ENCODE assay signal across 1 cellular context in genomic region chr1:46616277-46617107, GRCh38.
TF ChIP-seq lines count a peak whose summit lies in the region.

MOB3C (minus strand) TSS chr1:46616811; CDS start chr1:46613321, 3,490 bp downstream.

TF ChIP-seq in GM12878, 131 proteins besides CTCF, POLR2A, EP300 and RAD21 (continued from another document):
- 0 out of 2 replicates have a peak, but pooled peaks have one; percentile 18 for TF ChIP-seq ZNF217 (IDR thresholded peaks at IDR 0.05)
- no peak for TF ChIP-seq CBX3 (IDR thresholded peaks at IDR 0.05; ENCODE audit: borderline replicate concordance, low read depth)
- TF ChIP-seq POU2F2 (IDR thresholded peaks at IDR 0.05; ENCODE audit: borderline replicate concordance, low read depth, low read length), result no peak
- TF ChIP-seq IKZF1 (conservative IDR thresholded peaks at IDR 0.05), result peak; percentile 81
- TF ChIP-seq BCL3 (IDR thresholded peaks at IDR 0.05; ENCODE audit: borderline replicate concordance, insufficient read depth, low read depth, low read length, poor library complexity, severe bottlenecking), result no peak
- TF ChIP-seq EGR1 (IDR thresholded peaks at IDR 0.05; ENCODE audit: borderline replicate concordance in 1 of 2, low read depth in 2 of 2, low read length in 2 of 2), result peak in 1 of 2 experiments; percentile 99; a peak in 2 of 3 replicates
- no peak for TF ChIP-seq SUPT20H (IDR thresholded peaks at IDR 0.05; ENCODE audit: borderline replicate concordance, control insufficient read depth, low read depth, low read length)
- TF ChIP-seq CREB1 (IDR thresholded peaks at IDR 0.05; ENCODE audit: low read depth), result peak; percentile 55; the same call in 1 of the 2 replicates
- TF ChIP-seq GATAD2B (conservative IDR thresholded peaks at IDR 0.05; ENCODE audit: low read depth), result peak; percentile 75
- peak; percentile 48; the same call in 1 of the 2 replicates for TF ChIP-seq EED (IDR thresholded peaks at IDR 0.05; ENCODE audit: low read depth)
